In genomic region chr9:134984372-134985240, GRCh38 we compare ENCODE assay signal across 18 cellular contexts.
"Had no signal": no experiment of that assay in that cellular context is flagged by ENCODE, and none has a peak within 500 bp of the region (broad histone marks: within the 10 kb centered on the region; RNA-seq: fewer than 3 reads in every experiment).

No MANE protein-coding gene starts in this region.

- H3K4me3 ChIP-seq: adrenal gland, esophagus muscularis mucosa, gastroesophageal sphincter, heart left ventricle, left ventricle myocardium inferior, pancreas, SJSA1 had no signal

- H3K9me3 ChIP-seq: adrenal gland, pancreas, SJSA1 had no signal

- H3K4me3 Mint-ChIP-seq: activated CD4-positive, alpha-beta memory T cell treated with anti-CD3 and anti-CD28 coated beads for 36 hours; activated naive CD4-positive, alpha-beta T cell treated with anti-CD3 and anti-CD28 coated beads, Interleukin-2, amount 10 ng/mL, durations not matched to agents 7 days and 5 days; activated T-helper 17 cell treated with anti-CD3 and anti-CD28 coated beads, Interleukin-2, amount 50 U/mL, for 72 hours; dendritic cell treated with granulocyte-macrophage colony-stimulating factor and Interleukin-4, amounts not matched to agents 40 ng/mL and 50 ng/mL, for 4 days; type B pancreatic cell had no signal

- DNase-seq: activated CD4-positive, alpha-beta memory T cell treated with anti-CD3 and anti-CD28 coated beads for 36 hours; activated naive CD4-positive, alpha-beta T cell treated with anti-CD3 and anti-CD28 coated beads, Interleukin-2, amount 10 ng/mL, durations not matched to agents 7 days and 5 days; activated T-cell treated with anti-CD3 and anti-CD28 coated beads for 4 hours; adrenal gland; effector memory CD4-positive, alpha-beta T cell; kidney glomerular epithelial cell; left ventricle myocardium inferior; stimulated activated CD4-positive, alpha-beta T cell treated with anti-CD3 and anti-CD28 coated beads, Interleukin-2, amount 100 ng/mL, for 24 hours; stimulated activated naive CD4-positive, alpha-beta T cell treated with Interleukin-2 at 50 U/mL for 16 hours; SW 1271 had no signal

- H3K9me3 Mint-ChIP-seq: type B pancreatic cell had no signal

- H3K4me1 ChIP-seq: adrenal gland, esophagus muscularis mucosa, gastroesophageal sphincter, heart left ventricle, pancreas, SJSA1 had no signal

- H3K27me3 ChIP-seq: adrenal gland, pancreas, SJSA1 had no signal

- H3K36me3 Mint-ChIP-seq: activated CD4-positive, alpha-beta memory T cell treated with anti-CD3 and anti-CD28 coated beads for 36 hours; activated naive CD4-positive, alpha-beta T cell treated with anti-CD3 and anti-CD28 coated beads, Interleukin-2, amount 10 ng/mL, durations not matched to agents 7 days and 5 days; type B pancreatic cell had no signal

- H3K27ac Mint-ChIP-seq: activated CD4-positive, alpha-beta memory T cell treated with anti-CD3 and anti-CD28 coated beads for 36 hours; activated naive CD4-positive, alpha-beta T cell treated with anti-CD3 and anti-CD28 coated beads, Interleukin-2, amount 10 ng/mL, durations not matched to agents 7 days and 5 days; activated T-helper 17 cell treated with anti-CD3 and anti-CD28 coated beads, Interleukin-2, amount 50 U/mL, for 72 hours; dendritic cell treated with granulocyte-macrophage colony-stimulating factor and Interleukin-4, amounts not matched to agents 40 ng/mL and 50 ng/mL, for 4 days; type B pancreatic cell had no signal

- H3K27me3 Mint-ChIP-seq: activated CD4-positive, alpha-beta memory T cell treated with anti-CD3 and anti-CD28 coated beads for 36 hours; activated naive CD4-positive, alpha-beta T cell treated with anti-CD3 and anti-CD28 coated beads, Interleukin-2, amount 10 ng/mL, durations not matched to agents 7 days and 5 days had no signal

- H3K4me1 Mint-ChIP-seq: activated naive CD4-positive, alpha-beta T cell treated with anti-CD3 and anti-CD28 coated beads, Interleukin-2, amount 10 ng/mL, durations not matched to agents 7 days and 5 days; activated T-helper 17 cell treated with anti-CD3 and anti-CD28 coated beads, Interleukin-2, amount 50 U/mL, for 72 hours had no signal

- H3K36me3 ChIP-seq: adrenal gland, esophagus muscularis mucosa, gastroesophageal sphincter, heart left ventricle, left ventricle myocardium inferior, pancreas, SJSA1 had no signal

- H3K27ac ChIP-seq: adrenal gland, esophagus muscularis mucosa, gastroesophageal sphincter, heart left ventricle, left ventricle myocardium inferior, pancreas, SJSA1 had no signal
